8 cellular contexts compared by ENCODE assay signal in genomic region chr17:77542551-77543490, GRCh38.
DNase-seq lines count a peak whose midpoint lies in the region; ATAC-seq and TF ChIP-seq lines count a peak whose summit lies in the region.

No MANE protein-coding gene starts in this region.

- no peak for ATAC-seq in GM18867 (IDR thresholded peaks at IDR 0.05; ENCODE audit: unreplicated experiment)

- H3K4me3 ChIP-seq in vagina, result no peak overlapping the region

- H3K4me1 ChIP-seq in vagina, result peaks cover 15% of the 10 kb centered on the region

- peak overlapping the region; percentile 31 for H3K27ac ChIP-seq in vagina

- no peaks in the 10 kb centered on the region for H3K36me3 ChIP-seq in vagina

- H3K9me3 ChIP-seq in vagina, result no peaks in the 10 kb centered on the region

- in situ Hi-C loops in G401 (cut with HindIII; ENCODE audit: low sequenced_read_pairs), result no loop called here

- intact Hi-C loops in head of caudate nucleus (cut with DNase I), result loop anchor here (5.0 kb wide), 1 partner anchor 469 kb away; no protein-coding TSS in a partner anchor
- intact Hi-C loops in posterior cingulate gyrus (cut with DNase I), result loop anchor here (5.0 kb wide), 3 partner anchors 194 to 469 kb away; partner anchors contain the start of gene TNRC6C
- intact Hi-C loops in vagina (cut with DNase I), result loop anchor here (5.0 kb wide), 1 partner anchor 474 kb away; no protein-coding TSS in a partner anchor

- no peaks in the 10 kb centered on the region for H3K27me3 ChIP-seq in vagina

- peak; percentile 95 for DNase-seq in G401 (ENCODE audit: low spot score)
- DNase-seq in NCI-H1048 (lab: John Stamatoyannopoulos, UW), result peak; percentile 31
- DNase-seq in SK-N-DZ (ENCODE audit: low spot score), result peak; percentile 87
- DNase-seq in activated naive CD4-positive, alpha-beta T cell treated with anti-CD3 and anti-CD28 coated beads, Interleukin-2, amount 50 U/mL, for 16 hours, result peak; percentile 61
- peak; percentile 72 to 96 (median 88) for DNase-seq in head of caudate nucleus
- DNase-seq in posterior cingulate gyrus, result peak; percentile 72 to 98 (median 86)
- peak in 1 of 2 donors; percentile 90 for DNase-seq in vagina (ENCODE audit: extremely low spot score in 2 of 2)

- no peak for TF ChIP-seq POLR2A in vagina (IDR thresholded peaks at IDR 0.05)

- peak; percentile 67 to 90 (median 79) for TF ChIP-seq CTCF in vagina (IDR thresholded peaks at IDR 0.05)
